ENCODE assay signal across 23 cellular contexts in genomic region chr1:53894644-53895043, GRCh38. TPM values are rescaled to one million over a fixed set of nuclear protein-coding genes. Genes with fewer than 3 reads are reported as not detected.
"Had no signal": no experiment of that assay in that cellular context is flagged by ENCODE, and none has a peak within 500 bp of the region (broad histone marks: within the 10 kb centered on the region; RNA-seq: fewer than 3 reads in every experiment).

No MANE protein-coding gene starts in this region.

- H3K4me3 ChIP-seq: ascending aorta, body of pancreas, MG63, PC-9 had no signal

- H3K36me3 Mint-ChIP-seq: activated CD4-positive, alpha-beta memory T cell treated with anti-CD3 and anti-CD28 coated beads for 36 hours; activated naive CD4-positive, alpha-beta T cell treated with anti-CD3 and anti-CD28 coated beads, Interleukin-2, amount 10 ng/mL, durations not matched to agents 7 days and 5 days had no signal

- FAIRE-seq: bronchial epithelial cell had no signal

- H2AFZ ChIP-seq: PC-9 had no signal

- H3K4me3 Mint-ChIP-seq: activated B cell treated with CpG ODN at 0.5 μM for 24 hours; activated CD4-positive, alpha-beta memory T cell treated with anti-CD3 and anti-CD28 coated beads for 36 hours; activated CD4-positive, alpha-beta T cell treated with anti-CD3 and anti-CD28 coated beads, Interleukin-2, amount 10 ng/mL, durations not matched to agents 7 days and 5 days; activated naive CD4-positive, alpha-beta T cell treated with anti-CD3 and anti-CD28 coated beads, Interleukin-2, amount 10 ng/mL, durations not matched to agents 7 days and 5 days; activated naive CD8-positive, alpha-beta T cell treated with anti-CD3 and anti-CD28 coated beads, Interleukin-2, amount 50 U/mL, for 24 hours; activated T-cell treated with anti-CD3 and anti-CD28 coated beads, Interleukin-2, amount 50 U/mL, for 4 hours; T-helper 1 cell treated with Interleukin-12 subunit alpha and Interleukin-12 subunit beta and Interleukin-4 antibody, amounts not matched to agents 30 μg/mL and 1 μg/mL, for 36 hours had no signal

- H3K9ac ChIP-seq: KMS-11 had no signal

- DNase-seq: activated B cell treated with CpG ODN at 0.5 μM for 24 hours; activated CD4-positive, alpha-beta T cell treated with anti-CD3 and anti-CD28 coated beads, Interleukin-2, amount 10 ng/mL, durations not matched to agents 7 days and 5 days; activated CD8-positive, alpha-beta memory T cell treated with anti-CD3 and anti-CD28 coated beads for 24 hours; activated gamma-delta T cell; activated naive CD4-positive, alpha-beta T cell treated with anti-CD3 and anti-CD28 coated beads, Interleukin-2, amount 10 ng/mL, durations not matched to agents 7 days and 5 days; activated T-cell treated with anti-CD3 and anti-CD28 coated beads, Interleukin-2, amount 50 U/mL, for 4 hours; amniotic stem cell; body of pancreas; MG63; NCI-H1105 treated with DMSO at 0.1 percent for 48 hours; NCI-H1436 treated with DMSO at 0.1 percent for 48 hours; NCI-H187; NCI-H2081; NCI-H524; PC-9; SHP77 treated with DMSO at 0.1 percent for 48 hours had no signal

- H3K27me3 ChIP-seq: ascending aorta, body of pancreas, MG63 had no signal

- H3K36me3 ChIP-seq: ascending aorta, MG63 had no signal

- H3K27ac Mint-ChIP-seq: activated B cell treated with CpG ODN at 0.5 μM for 24 hours; activated CD4-positive, alpha-beta memory T cell treated with anti-CD3 and anti-CD28 coated beads for 36 hours; activated CD4-positive, alpha-beta T cell treated with anti-CD3 and anti-CD28 coated beads, Interleukin-2, amount 10 ng/mL, durations not matched to agents 7 days and 5 days; activated naive CD4-positive, alpha-beta T cell treated with anti-CD3 and anti-CD28 coated beads, Interleukin-2, amount 10 ng/mL, durations not matched to agents 7 days and 5 days; activated naive CD8-positive, alpha-beta T cell treated with anti-CD3 and anti-CD28 coated beads, Interleukin-2, amount 50 U/mL, for 24 hours; T-helper 1 cell treated with Interleukin-12 subunit alpha and Interleukin-12 subunit beta and Interleukin-4 antibody, amounts not matched to agents 30 μg/mL and 1 μg/mL, for 36 hours had no signal

- H3K27me3 Mint-ChIP-seq: activated CD4-positive, alpha-beta T cell treated with anti-CD3 and anti-CD28 coated beads, Interleukin-2, amount 10 ng/mL, durations not matched to agents 7 days and 5 days had no signal

- ATAC-seq: activated T-cell treated with anti-CD3 and anti-CD28 coated beads, Interleukin-2, amount 50 U/mL, for 4 hours; body of pancreas had no signal

- H3K9me3 Mint-ChIP-seq: activated B cell treated with CpG ODN at 0.5 μM for 24 hours; activated CD4-positive, alpha-beta memory T cell treated with anti-CD3 and anti-CD28 coated beads for 36 hours; activated CD4-positive, alpha-beta T cell treated with anti-CD3 and anti-CD28 coated beads, Interleukin-2, amount 10 ng/mL, durations not matched to agents 7 days and 5 days; activated naive CD4-positive, alpha-beta T cell treated with anti-CD3 and anti-CD28 coated beads, Interleukin-2, amount 10 ng/mL, durations not matched to agents 7 days and 5 days; activated naive CD8-positive, alpha-beta T cell treated with anti-CD3 and anti-CD28 coated beads, Interleukin-2, amount 50 U/mL, for 24 hours; activated T-cell treated with anti-CD3 and anti-CD28 coated beads, Interleukin-2, amount 50 U/mL, for 4 hours; T-helper 1 cell treated with Interleukin-12 subunit alpha and Interleukin-12 subunit beta and Interleukin-4 antibody, amounts not matched to agents 30 μg/mL and 1 μg/mL, for 36 hours had no signal

- H3K27ac ChIP-seq: ascending aorta, body of pancreas, KMS-11, PC-9 had no signal

- H3K4me2 ChIP-seq: KMS-11, PC-9 had no signal

- H3K9me3 ChIP-seq: ascending aorta, body of pancreas, MG63 had no signal

RNA-seq across cellular contexts. Expression of gene DIO1, which starts 0.7 kb away (rescaled TPM):
- total RNA-seq: activated B cell treated with CpG ODN at 0.5 μM for 24 hours; activated CD4-positive, alpha-beta memory T cell treated with anti-CD3 and anti-CD28 coated beads for 36 hours; activated CD4-positive, alpha-beta T cell treated with anti-CD3 and anti-CD28 coated beads, Interleukin-2, amount 10 ng/mL, durations not matched to agents 7 days and 5 days; activated T-cell treated with anti-CD3 and anti-CD28 coated beads, Interleukin-2, amount 50 U/mL, for 4 hours; ascending aorta; body of pancreas; bronchial epithelial cell; PC-9; SK-MEL-5 had no signal

RNA-seq across cellular contexts. Expression of gene IFT25, which starts 50.9 kb away (rescaled TPM):
- total RNA-seq: ascending aorta had no signal
